Comparison of ENCODE assay signal across 1 cellular context in genomic region chr13:32426191-32426980, GRCh38.
TF ChIP-seq lines count a peak whose summit lies in the region.

No MANE protein-coding gene starts in this region.

TF ChIP-seq in GM12878, 131 proteins besides CTCF, POLR2A, EP300 and RAD21 (continued from another document):
- no peak for TF ChIP-seq ZBTB4 (CRISPR knock-in tag; IDR thresholded peaks at IDR 0.05)
- TF ChIP-seq MXI1 (IDR thresholded peaks at IDR 0.05; ENCODE audit: low read depth, low read length): peak; percentile 30
- TF ChIP-seq FOXK2 (IDR thresholded peaks at IDR 0.05): no peak
- no peak for TF ChIP-seq HDAC6 (IDR thresholded peaks at IDR 0.05; ENCODE audit: unreplicated experiment)
